12 cellular contexts compared by ENCODE assay signal in the genomic region with DNA sequence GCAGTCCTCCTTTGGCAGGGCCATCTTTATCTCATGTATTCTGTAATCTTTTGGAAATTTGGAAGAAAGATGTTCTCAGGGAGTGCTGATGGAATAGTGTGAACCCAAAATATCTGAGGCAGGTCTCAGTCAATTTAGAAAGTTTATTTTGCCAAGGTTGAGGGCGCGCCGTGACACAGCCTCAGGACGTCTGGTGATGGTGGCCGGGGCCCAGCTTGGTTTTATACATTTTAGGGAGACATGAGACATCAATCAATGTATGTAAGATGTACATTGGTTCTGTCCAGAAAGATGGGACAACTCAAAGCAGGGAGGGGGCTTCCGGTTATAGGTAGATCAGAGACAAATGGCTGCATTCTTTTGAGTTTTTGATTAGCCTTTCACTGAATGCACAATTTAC.
DNase-seq lines count a peak whose midpoint lies in the region; ATAC-seq and TF ChIP-seq lines count a peak whose summit lies in the region.
"Had no signal": no experiment of that assay in that cellular context is flagged by ENCODE, and none has a peak within 500 bp of the region (broad histone marks: within the 10 kb centered on the region; RNA-seq: fewer than 3 reads in every experiment).

No MANE protein-coding gene starts in this region.

- peak overlapping the region; percentile 92 for H3K27ac Mint-ChIP-seq in stimulated activated effector memory CD8-positive, alpha-beta T cell treated with anti-CD3 and anti-CD28 coated beads, Interleukin-12 subunit alpha, Interleukin-12 subunit beta, amount 100 ng/mL, for 72 hours
- H3K27ac Mint-ChIP-seq: CD4-positive, CD25-positive, alpha-beta regulatory T cell; HFFc6 had no signal

- TF ChIP-seq POLR2A in esophagus muscularis mucosa (IDR thresholded peaks at IDR 0.05; ENCODE audit: low read depth) = no peak

- intact Hi-C loops in cardiac septum (cut with DNase I) = no loop called here
- intact Hi-C loops in esophagus muscularis mucosa (cut with DNase I) = no loop called here

- TF ChIP-seq CTCF in right atrium auricular region (IDR thresholded peaks at IDR 0.05) = no peak
- TF ChIP-seq CTCF in esophagus muscularis mucosa (IDR thresholded peaks at IDR 0.05) = no peak

- H3K4me3 Mint-ChIP-seq in stimulated activated effector memory CD8-positive, alpha-beta T cell treated with anti-CD3 and anti-CD28 coated beads, Interleukin-12 subunit alpha, Interleukin-12 subunit beta, amount 100 ng/mL, for 72 hours = no peak overlapping the region
- H3K4me3 Mint-ChIP-seq: CD4-positive, CD25-positive, alpha-beta regulatory T cell; HFFc6 had no signal

- H3K36me3 Mint-ChIP-seq in stimulated activated effector memory CD8-positive, alpha-beta T cell treated with anti-CD3 and anti-CD28 coated beads, Interleukin-12 subunit alpha, Interleukin-12 subunit beta, amount 100 ng/mL, for 72 hours = peaks cover 14% of the 10 kb centered on the region
- H3K36me3 Mint-ChIP-seq: CD4-positive, CD25-positive, alpha-beta regulatory T cell had no signal

- no peak for TF ChIP-seq EP300 in esophagus muscularis mucosa (IDR thresholded peaks at IDR 0.05)

- no peak for ATAC-seq in stimulated activated effector memory CD8-positive, alpha-beta T cell treated with anti-CD3 and anti-CD28 coated beads, Interleukin-12 subunit alpha, Interleukin-12 subunit beta, amount 100 ng/mL, for 72 hours
- ATAC-seq: HepG2 had no signal

- H3K9me3 ChIP-seq in right atrium auricular region = no peaks in the 10 kb centered on the region
- no peaks in the 10 kb centered on the region for H3K9me3 ChIP-seq in esophagus muscularis mucosa

- H3K27me3 ChIP-seq in right atrium auricular region = no peaks in the 10 kb centered on the region
- H3K27me3 ChIP-seq in esophagus muscularis mucosa = peaks cover 0 to 49% (median 0%) of the 10 kb centered on the region in 4 donors

- H3K4me1 Mint-ChIP-seq in stimulated activated effector memory CD8-positive, alpha-beta T cell treated with anti-CD3 and anti-CD28 coated beads, Interleukin-12 subunit alpha, Interleukin-12 subunit beta, amount 100 ng/mL, for 72 hours = peaks cover 6% of the 10 kb centered on the region
- H3K4me1 Mint-ChIP-seq: CD4-positive, CD25-positive, alpha-beta regulatory T cell had no signal

- H3K4me1 ChIP-seq in right atrium auricular region (no peaks in the 10 kb centered on the region), esophagus muscularis mucosa (no peaks in the 10 kb centered on the region)

- H3K4me3 ChIP-seq in right atrium auricular region (no peak overlapping the region), esophagus muscularis mucosa (no peak overlapping the region)

- DNase-seq in right atrium auricular region (ENCODE audit: low spot score) (peak; percentile 30), cardiac septum (ENCODE audit: low spot score) (no peak), esophagus muscularis mucosa (ENCODE audit: extremely low spot score) (peak; percentile 81), NCI-H2081 (lab: John Stamatoyannopoulos, UW) (no peak), NCI-H146 treated with DMSO at 0.1 percent for 48 hours (lab: John Stamatoyannopoulos, UW; ENCODE audit: unreplicated experiment) (no peak), kidney glomerular epithelial cell (lab: John Stamatoyannopoulos, UW) (no peak)
- DNase-seq in stimulated activated effector memory CD8-positive, alpha-beta T cell treated with anti-CD3 and anti-CD28 coated beads, Interleukin-12 subunit alpha, Interleukin-12 subunit beta, amount 100 ng/mL, for 72 hours (ENCODE audit: low spot score in 2 of 2) = no peak
- DNase-seq: CD4-positive, CD25-positive, alpha-beta regulatory T cell; DMS53; HCEC 1CT; HFFc6 had no signal

- H3K36me3 ChIP-seq in right atrium auricular region (no peaks in the 10 kb centered on the region), esophagus muscularis mucosa (no peaks in the 10 kb centered on the region)

- 90% methylated on average over 6 of the region's 6 CpGs for WGBS in esophagus muscularis mucosa

- H3K9me3 Mint-ChIP-seq in stimulated activated effector memory CD8-positive, alpha-beta T cell treated with anti-CD3 and anti-CD28 coated beads, Interleukin-12 subunit alpha, Interleukin-12 subunit beta, amount 100 ng/mL, for 72 hours = no peaks in the 10 kb centered on the region
- H3K9me3 Mint-ChIP-seq: CD4-positive, CD25-positive, alpha-beta regulatory T cell; HFFc6 had no signal

- no peak overlapping the region for H3K27ac ChIP-seq in right atrium auricular region
- H3K27ac ChIP-seq in esophagus muscularis mucosa (replicated peaks in 1 of 4) = no peak overlapping the region

Comparison
In these comparisons a context has a peak if more than half of its experiments do, and no peak if none do; other contexts are left out.
1. DNase-seq: peak in right atrium auricular region (single experiment) and esophagus muscularis mucosa (single experiment); none in cardiac septum (single experiment), stimulated activated effector memory CD8-positive, alpha-beta T cell treated with anti-CD3 and anti-CD28 coated beads, Interleukin-12 subunit alpha, Interleukin-12 subunit beta, amount 100 ng/mL, for 72 hours (0 of 2), NCI-H2081 (0 of 2), NCI-H146 treated with DMSO at 0.1 percent for 48 hours (single experiment) and kidney glomerular epithelial cell (single experiment).